ENCODE assay signal across 2 cellular contexts in the genomic region with DNA sequence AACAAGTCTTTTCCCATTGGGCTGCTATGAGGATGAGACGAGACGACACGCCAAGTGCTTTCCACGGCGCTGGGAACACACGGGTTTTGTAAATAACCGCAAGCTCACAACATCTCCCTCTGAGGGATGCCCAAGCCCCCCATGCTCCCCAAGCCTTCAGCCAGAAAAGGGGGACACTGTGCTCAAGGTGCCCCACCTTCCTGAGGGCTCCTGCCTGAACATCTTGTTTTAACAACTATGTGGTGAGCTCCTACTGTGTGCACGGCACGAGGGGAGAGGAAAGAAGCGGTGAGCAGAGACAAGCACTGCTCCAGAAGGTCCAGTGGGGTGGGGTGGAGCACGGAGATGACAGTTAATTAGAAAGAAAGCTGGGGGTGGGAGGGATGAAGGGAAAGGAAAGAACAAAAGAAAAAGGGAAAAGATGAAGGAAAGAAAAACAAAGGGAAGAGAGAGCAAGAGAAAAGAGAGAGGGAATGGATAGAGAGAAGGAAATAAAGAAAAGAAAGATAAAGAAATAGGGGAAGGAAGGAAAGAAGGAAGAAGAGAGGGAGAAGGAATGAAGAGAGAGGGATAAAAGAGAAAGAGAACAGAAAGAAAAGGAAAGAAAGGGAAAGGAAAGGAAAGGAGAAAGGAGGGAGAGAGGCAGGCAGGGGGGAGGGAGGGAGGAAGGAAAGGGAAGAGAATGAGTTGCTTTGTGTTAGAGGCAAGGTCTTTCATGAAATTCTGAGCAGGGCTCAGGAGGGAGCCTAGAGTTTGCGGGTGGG.
TF ChIP-seq lines count a peak whose summit lies in the region.

No MANE protein-coding gene starts in this region.

TF ChIP-seq in H1, 55 proteins besides CTCF, POLR2A, EP300 and RAD21:
- TF ChIP-seq EZH2 (IDR thresholded peaks at IDR 0.05; ENCODE audit: low read depth, low read length, severe bottlenecking) (no peak), NRF1 (IDR thresholded peaks at IDR 0.05; ENCODE audit: low read depth, low read length) (no peak), ASH2L (IDR thresholded peaks at IDR 0.05; ENCODE audit: low read length) (no peak), CBX5 (IDR thresholded peaks at IDR 0.05; ENCODE audit: low read depth, low read length) (no peak), TEAD4 (IDR thresholded peaks at IDR 0.05; ENCODE audit: low read depth, low read length) (no peak), RNF2 (IDR thresholded peaks at IDR 0.05; ENCODE audit: borderline replicate concordance, low read depth, low read length, missing control alignments, poor library complexity, severe bottlenecking) (no peak), PHF8 (conservative IDR thresholded peaks at IDR 0.05; ENCODE audit: low read depth, low read length) (no peak), TAF7 (optimal IDR thresholded peaks at IDR 0.05; ENCODE audit: borderline replicate concordance, low read depth, low read length) (no peak), MAFK (IDR thresholded peaks at IDR 0.05; ENCODE audit: low read depth, low read length) (no peak), KDM1A (IDR thresholded peaks at IDR 0.05; ENCODE audit: borderline replicate concordance, low read length) (no peak), NANOG (IDR thresholded peaks at IDR 0.05; ENCODE audit: insufficient read depth, low read depth, low read length, poor library complexity, severe bottlenecking) (no peak), HDAC6 (IDR thresholded peaks at IDR 0.05; ENCODE audit: low read depth, low read length) (no peak), CREB1 (IDR thresholded peaks at IDR 0.05) (no peak), POLR2AphosphoS5 (IDR thresholded peaks at IDR 0.05; ENCODE audit: low read depth, low read length) (no peak), HDAC2 (IDR thresholded peaks at IDR 0.05; ENCODE audit: borderline replicate concordance in 1 of 2, low read depth in 2 of 2, low read length in 2 of 2) (no peak), SP2 (IDR thresholded peaks at IDR 0.05; ENCODE audit: low read length) (no peak), SP4 (IDR thresholded peaks at IDR 0.05; ENCODE audit: low read length) (no peak)
- TF ChIP-seq, protein P1, sequence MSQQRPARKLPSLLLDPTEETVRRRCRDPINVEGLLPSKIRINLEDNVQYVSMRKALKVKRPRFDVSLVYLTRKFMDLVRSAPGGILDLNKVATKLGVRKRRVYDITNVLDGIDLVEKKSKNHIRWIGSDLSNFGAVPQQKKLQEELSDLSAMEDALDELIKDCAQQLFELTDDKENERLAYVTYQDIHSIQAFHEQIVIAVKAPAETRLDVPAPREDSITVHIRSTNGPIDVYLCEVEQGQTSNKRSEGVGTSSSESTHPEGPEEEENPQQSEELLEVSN (IDR thresholded peaks at IDR 0.05): no peak
- TF ChIP-seq, protein P2, sequence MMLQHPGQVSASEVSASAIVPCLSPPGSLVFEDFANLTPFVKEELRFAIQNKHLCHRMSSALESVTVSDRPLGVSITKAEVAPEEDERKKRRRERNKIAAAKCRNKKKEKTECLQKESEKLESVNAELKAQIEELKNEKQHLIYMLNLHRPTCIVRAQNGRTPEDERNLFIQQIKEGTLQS (IDR thresholded peaks at IDR 0.05; ENCODE audit: insufficient read depth, low read depth, low read length): no peak
TF ChIP-seq in H1: peak in this region for 0.

TF ChIP-seq in WTC11, 78 proteins besides CTCF, POLR2A, EP300 and RAD21:
- TF ChIP-seq, protein P3, sequence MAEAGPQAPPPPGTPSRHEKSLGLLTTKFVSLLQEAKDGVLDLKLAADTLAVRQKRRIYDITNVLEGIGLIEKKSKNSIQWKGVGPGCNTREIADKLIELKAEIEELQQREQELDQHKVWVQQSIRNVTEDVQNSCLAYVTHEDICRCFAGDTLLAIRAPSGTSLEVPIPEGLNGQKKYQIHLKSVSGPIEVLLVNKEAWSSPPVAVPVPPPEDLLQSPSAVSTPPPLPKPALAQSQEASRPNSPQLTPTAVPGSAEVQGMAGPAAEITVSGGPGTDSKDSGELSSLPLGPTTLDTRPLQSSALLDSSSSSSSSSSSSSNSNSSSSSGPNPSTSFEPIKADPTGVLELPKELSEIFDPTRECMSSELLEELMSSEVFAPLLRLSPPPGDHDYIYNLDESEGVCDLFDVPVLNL (CRISPR knock-in tag; IDR thresholded peaks at IDR 0.05; ENCODE audit: borderline replicate concordance, low read depth): no peak
- TF ChIP-seq ZNF121 (CRISPR knock-in tag; IDR thresholded peaks at IDR 0.05) (no peak), TEAD4 (CRISPR knock-in tag; IDR thresholded peaks at IDR 0.05) (no peak), GTF2I (CRISPR knock-in tag; conservative IDR thresholded peaks at IDR 0.05) (no peak), CREB1 (CRISPR knock-in tag; IDR thresholded peaks at IDR 0.05) (no peak), NR2C2 (CRISPR knock-in tag; IDR thresholded peaks at IDR 0.05) (no peak), ZBTB21 (CRISPR knock-in tag; IDR thresholded peaks at IDR 0.05; ENCODE audit: borderline replicate concordance) (no peak), HMGA2 (CRISPR knock-in tag; IDR thresholded peaks at IDR 0.05) (no peak), SMAD3 (CRISPR knock-in tag; IDR thresholded peaks at IDR 0.05; ENCODE audit: borderline replicate concordance) (no peak), SP1 (CRISPR knock-in tag; conservative IDR thresholded peaks at IDR 0.05) (no peak), ESRRA (CRISPR knock-in tag; IDR thresholded peaks at IDR 0.05; ENCODE audit: borderline replicate concordance) (no peak), ZNF671 (CRISPR knock-in tag; IDR thresholded peaks at IDR 0.05) (no peak), NR3C1 (CRISPR knock-in tag; conservative IDR thresholded peaks at IDR 0.05; ENCODE audit: low read depth) (no peak)
- TF ChIP-seq, protein P4, sequence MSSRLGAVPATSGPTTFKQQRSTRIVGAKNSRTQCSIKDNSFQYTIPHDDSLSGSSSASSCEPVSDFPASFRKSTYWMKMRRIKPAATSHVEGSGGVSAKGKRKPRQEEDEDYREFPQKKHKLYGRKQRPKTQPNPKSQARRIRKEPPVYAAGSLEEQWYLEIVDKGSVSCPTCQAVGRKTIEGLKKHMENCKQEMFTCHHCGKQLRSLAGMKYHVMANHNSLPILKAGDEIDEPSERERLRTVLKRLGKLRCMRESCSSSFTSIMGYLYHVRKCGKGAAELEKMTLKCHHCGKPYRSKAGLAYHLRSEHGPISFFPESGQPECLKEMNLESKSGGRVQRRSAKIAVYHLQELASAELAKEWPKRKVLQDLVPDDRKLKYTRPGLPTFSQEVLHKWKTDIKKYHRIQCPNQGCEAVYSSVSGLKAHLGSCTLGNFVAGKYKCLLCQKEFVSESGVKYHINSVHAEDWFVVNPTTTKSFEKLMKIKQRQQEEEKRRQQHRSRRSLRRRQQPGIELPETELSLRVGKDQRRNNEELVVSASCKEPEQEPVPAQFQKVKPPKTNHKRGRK (CRISPR knock-in tag; IDR thresholded peaks at IDR 0.05; ENCODE audit: borderline replicate concordance): no peak
- TF ChIP-seq, protein P5, sequence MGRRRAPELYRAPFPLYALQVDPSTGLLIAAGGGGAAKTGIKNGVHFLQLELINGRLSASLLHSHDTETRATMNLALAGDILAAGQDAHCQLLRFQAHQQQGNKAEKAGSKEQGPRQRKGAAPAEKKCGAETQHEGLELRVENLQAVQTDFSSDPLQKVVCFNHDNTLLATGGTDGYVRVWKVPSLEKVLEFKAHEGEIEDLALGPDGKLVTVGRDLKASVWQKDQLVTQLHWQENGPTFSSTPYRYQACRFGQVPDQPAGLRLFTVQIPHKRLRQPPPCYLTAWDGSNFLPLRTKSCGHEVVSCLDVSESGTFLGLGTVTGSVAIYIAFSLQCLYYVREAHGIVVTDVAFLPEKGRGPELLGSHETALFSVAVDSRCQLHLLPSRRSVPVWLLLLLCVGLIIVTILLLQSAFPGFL (CRISPR knock-in tag; IDR thresholded peaks at IDR 0.05; ENCODE audit: borderline replicate concordance): no peak
- TF ChIP-seq, protein P6, sequence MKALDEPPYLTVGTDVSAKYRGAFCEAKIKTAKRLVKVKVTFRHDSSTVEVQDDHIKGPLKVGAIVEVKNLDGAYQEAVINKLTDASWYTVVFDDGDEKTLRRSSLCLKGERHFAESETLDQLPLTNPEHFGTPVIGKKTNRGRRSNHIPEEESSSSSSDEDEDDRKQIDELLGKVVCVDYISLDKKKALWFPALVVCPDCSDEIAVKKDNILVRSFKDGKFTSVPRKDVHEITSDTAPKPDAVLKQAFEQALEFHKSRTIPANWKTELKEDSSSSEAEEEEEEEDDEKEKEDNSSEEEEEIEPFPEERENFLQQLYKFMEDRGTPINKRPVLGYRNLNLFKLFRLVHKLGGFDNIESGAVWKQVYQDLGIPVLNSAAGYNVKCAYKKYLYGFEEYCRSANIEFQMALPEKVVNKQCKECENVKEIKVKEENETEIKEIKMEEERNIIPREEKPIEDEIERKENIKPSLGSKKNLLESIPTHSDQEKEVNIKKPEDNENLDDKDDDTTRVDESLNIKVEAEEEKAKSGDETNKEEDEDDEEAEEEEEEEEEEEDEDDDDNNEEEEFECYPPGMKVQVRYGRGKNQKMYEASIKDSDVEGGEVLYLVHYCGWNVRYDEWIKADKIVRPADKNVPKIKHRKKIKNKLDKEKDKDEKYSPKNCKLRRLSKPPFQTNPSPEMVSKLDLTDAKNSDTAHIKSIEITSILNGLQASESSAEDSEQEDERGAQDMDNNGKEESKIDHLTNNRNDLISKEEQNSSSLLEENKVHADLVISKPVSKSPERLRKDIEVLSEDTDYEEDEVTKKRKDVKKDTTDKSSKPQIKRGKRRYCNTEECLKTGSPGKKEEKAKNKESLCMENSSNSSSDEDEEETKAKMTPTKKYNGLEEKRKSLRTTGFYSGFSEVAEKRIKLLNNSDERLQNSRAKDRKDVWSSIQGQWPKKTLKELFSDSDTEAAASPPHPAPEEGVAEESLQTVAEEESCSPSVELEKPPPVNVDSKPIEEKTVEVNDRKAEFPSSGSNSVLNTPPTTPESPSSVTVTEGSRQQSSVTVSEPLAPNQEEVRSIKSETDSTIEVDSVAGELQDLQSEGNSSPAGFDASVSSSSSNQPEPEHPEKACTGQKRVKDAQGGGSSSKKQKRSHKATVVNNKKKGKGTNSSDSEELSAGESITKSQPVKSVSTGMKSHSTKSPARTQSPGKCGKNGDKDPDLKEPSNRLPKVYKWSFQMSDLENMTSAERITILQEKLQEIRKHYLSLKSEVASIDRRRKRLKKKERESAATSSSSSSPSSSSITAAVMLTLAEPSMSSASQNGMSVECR (CRISPR knock-in tag; IDR thresholded peaks at IDR 0.05; ENCODE audit: borderline replicate concordance): no peak
- TF ChIP-seq, protein P7, sequence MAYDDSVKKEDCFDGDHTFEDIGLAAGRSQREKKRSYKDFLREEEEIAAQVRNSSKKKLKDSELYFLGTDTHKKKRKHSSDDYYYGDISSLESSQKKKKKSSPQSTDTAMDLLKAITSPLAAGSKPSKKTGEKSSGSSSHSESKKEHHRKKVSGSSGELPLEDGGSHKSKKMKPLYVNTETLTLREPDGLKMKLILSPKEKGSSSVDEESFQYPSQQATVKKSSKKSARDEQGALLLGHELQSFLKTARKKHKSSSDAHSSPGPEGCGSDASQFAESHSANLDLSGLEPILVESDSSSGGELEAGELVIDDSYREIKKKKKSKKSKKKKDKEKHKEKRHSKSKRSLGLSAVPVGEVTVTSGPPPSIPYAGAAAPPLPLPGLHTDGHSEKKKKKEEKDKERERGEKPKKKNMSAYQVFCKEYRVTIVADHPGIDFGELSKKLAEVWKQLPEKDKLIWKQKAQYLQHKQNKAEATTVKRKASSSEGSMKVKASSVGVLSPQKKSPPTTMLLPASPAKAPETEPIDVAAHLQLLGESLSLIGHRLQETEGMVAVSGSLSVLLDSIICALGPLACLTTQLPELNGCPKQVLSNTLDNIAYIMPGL (CRISPR knock-in tag; IDR thresholded peaks at IDR 0.05): no peak
- TF ChIP-seq, protein P2 (CRISPR knock-in tag; conservative IDR thresholded peaks at IDR 0.05): no peak
- TF ChIP-seq, protein P8, sequence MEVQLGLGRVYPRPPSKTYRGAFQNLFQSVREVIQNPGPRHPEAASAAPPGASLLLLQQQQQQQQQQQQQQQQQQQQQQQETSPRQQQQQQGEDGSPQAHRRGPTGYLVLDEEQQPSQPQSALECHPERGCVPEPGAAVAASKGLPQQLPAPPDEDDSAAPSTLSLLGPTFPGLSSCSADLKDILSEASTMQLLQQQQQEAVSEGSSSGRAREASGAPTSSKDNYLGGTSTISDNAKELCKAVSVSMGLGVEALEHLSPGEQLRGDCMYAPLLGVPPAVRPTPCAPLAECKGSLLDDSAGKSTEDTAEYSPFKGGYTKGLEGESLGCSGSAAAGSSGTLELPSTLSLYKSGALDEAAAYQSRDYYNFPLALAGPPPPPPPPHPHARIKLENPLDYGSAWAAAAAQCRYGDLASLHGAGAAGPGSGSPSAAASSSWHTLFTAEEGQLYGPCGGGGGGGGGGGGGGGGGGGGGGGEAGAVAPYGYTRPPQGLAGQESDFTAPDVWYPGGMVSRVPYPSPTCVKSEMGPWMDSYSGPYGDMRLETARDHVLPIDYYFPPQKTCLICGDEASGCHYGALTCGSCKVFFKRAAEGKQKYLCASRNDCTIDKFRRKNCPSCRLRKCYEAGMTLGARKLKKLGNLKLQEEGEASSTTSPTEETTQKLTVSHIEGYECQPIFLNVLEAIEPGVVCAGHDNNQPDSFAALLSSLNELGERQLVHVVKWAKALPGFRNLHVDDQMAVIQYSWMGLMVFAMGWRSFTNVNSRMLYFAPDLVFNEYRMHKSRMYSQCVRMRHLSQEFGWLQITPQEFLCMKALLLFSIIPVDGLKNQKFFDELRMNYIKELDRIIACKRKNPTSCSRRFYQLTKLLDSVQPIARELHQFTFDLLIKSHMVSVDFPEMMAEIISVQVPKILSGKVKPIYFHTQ (CRISPR knock-in tag; IDR thresholded peaks at IDR 0.05): no peak
